In genomic region chr6:151007069-151007468, GRCh38 we compare ENCODE assay signal across 20 cellular contexts.
"Had no signal": no experiment of that assay in that cellular context is flagged by ENCODE, and none has a peak within 500 bp of the region (broad histone marks: within the 10 kb centered on the region; RNA-seq: fewer than 3 reads in every experiment).

No MANE protein-coding gene starts in this region.

- H3K9me3 Mint-ChIP-seq: activated naive CD4-positive, alpha-beta T cell treated with anti-CD3 and anti-CD28 coated beads for 36 hours; immature natural killer cell; neural crest cell; stimulated activated naive B cell treated with anti-CD40 and anti-IgM and Interleukin-4, amounts not matched to agents 10 μg/mL and 1 μg/mL and 100 μg/mL, for 72 hours had no signal

- H3K27me3 ChIP-seq: ascending aorta, esophagus muscularis mucosa, gastroesophageal sphincter, heart left ventricle had no signal

- H3K36me3 ChIP-seq: ascending aorta, esophagus muscularis mucosa, gastroesophageal sphincter, heart left ventricle, left ventricle myocardium inferior had no signal

- DNase-seq: activated naive CD4-positive, alpha-beta T cell treated with anti-CD3 and anti-CD28 coated beads for 36 hours; cerebellar nuclear complex; cortex of kidney; heart left ventricle; immature natural killer cell; kidney glomerular epithelial cell; left ventricle myocardium inferior; mammary epithelial cell; stimulated activated CD4-positive, alpha-beta T cell treated with anti-CD3 and anti-CD28 coated beads, Interleukin-4, amount 100 ng/mL, for 24 hours; stimulated activated naive B cell treated with anti-CD40 and anti-IgM and Interleukin-4, amounts not matched to agents 10 μg/mL and 1 μg/mL and 100 μg/mL, for 72 hours; T-helper 9 cell had no signal

- H3K36me3 Mint-ChIP-seq: immature natural killer cell had no signal

- H3K4me3 ChIP-seq: ascending aorta, esophagus muscularis mucosa, gastroesophageal sphincter, heart left ventricle, left ventricle myocardium inferior, SK-N-MC, smooth muscle cell, thoracic aorta had no signal

- H3K4me1 Mint-ChIP-seq: immature natural killer cell had no signal

- ATAC-seq: gastroesophageal sphincter; sciatic nerve; stimulated activated naive B cell treated with anti-CD40 and anti-IgM and Interleukin-4, amounts not matched to agents 10 μg/mL and 1 μg/mL and 100 μg/mL, for 72 hours had no signal

- H3K27ac Mint-ChIP-seq: activated naive CD4-positive, alpha-beta T cell treated with anti-CD3 and anti-CD28 coated beads for 36 hours; immature natural killer cell; stimulated activated naive B cell treated with anti-CD40 and anti-IgM and Interleukin-4, amounts not matched to agents 10 μg/mL and 1 μg/mL and 100 μg/mL, for 72 hours had no signal

- H3K9me3 ChIP-seq: ascending aorta, esophagus muscularis mucosa, gastroesophageal sphincter, heart left ventricle, left ventricle myocardium inferior, thoracic aorta had no signal

- H3K27ac ChIP-seq: ascending aorta, esophagus muscularis mucosa, gastroesophageal sphincter, heart left ventricle, left ventricle myocardium inferior, parathyroid adenoma, SK-N-MC, thoracic aorta had no signal

- H3K27me3 Mint-ChIP-seq: stimulated activated naive B cell treated with anti-CD40 and anti-IgM and Interleukin-4, amounts not matched to agents 10 μg/mL and 1 μg/mL and 100 μg/mL, for 72 hours had no signal

- H3K4me3 Mint-ChIP-seq: activated naive CD4-positive, alpha-beta T cell treated with anti-CD3 and anti-CD28 coated beads for 36 hours; immature natural killer cell; neural crest cell; stimulated activated naive B cell treated with anti-CD40 and anti-IgM and Interleukin-4, amounts not matched to agents 10 μg/mL and 1 μg/mL and 100 μg/mL, for 72 hours had no signal
